ENCODE assay signal across 8 cellular contexts in genomic region chr12:56941299-56942017, GRCh38. TPM values are rescaled to one million over a fixed set of nuclear protein-coding genes. Genes with fewer than 3 reads are reported as not detected.
A peak's percentile ranks its signal among the peaks of the same experiment; 100 is the strongest.
DNase-seq lines count a peak whose midpoint lies in the region; ATAC-seq and TF ChIP-seq lines count a peak whose summit lies in the region.

No MANE protein-coding gene starts in this region.

- no peak overlapping the region for H3K4ac ChIP-seq in mesendoderm (ENCODE audit: low read depth, low read length)

- H3K36me3 Mint-ChIP-seq in HFFc6 (ENCODE audit: low read depth) = no peaks in the 10 kb centered on the region
- H3K36me3 Mint-ChIP-seq in CD4-positive, alpha-beta T cell (ENCODE audit: low read depth) = no peaks in the 10 kb centered on the region

- H3K27ac Mint-ChIP-seq in HFFc6 = peak overlapping the region; percentile 83
- no peak overlapping the region for H3K27ac Mint-ChIP-seq in CD4-positive, alpha-beta T cell

- no peak overlapping the region for H3K23ac ChIP-seq in mesendoderm (ENCODE audit: low read length)

- H3K4me1 ChIP-seq in BLaER1 (peaks cover 14% of the 10 kb centered on the region), adipocyte (ENCODE audit: control insufficient read depth, insufficient read depth, low read length) (peaks cover 11% of the 10 kb centered on the region), mesendoderm (ENCODE audit: control insufficient read depth, low read depth, low read length) (no peaks in the 10 kb centered on the region)

- no peak overlapping the region for H2BK5ac ChIP-seq in mesendoderm (ENCODE audit: low read length)

- DNase-seq in HFFc6 (peak; percentile 66), adipocyte (ENCODE audit: low read depth) (peak; percentile 67), mesendoderm (peak; percentile 5), medulla oblongata (ENCODE audit: extremely low spot score) (no peak), DMS153 (lab: John Stamatoyannopoulos, UW) (no peak)
- DNase-seq in CD4-positive, alpha-beta T cell = no peak

- H4K20me1 ChIP-seq in BLaER1 = no peaks in the 10 kb centered on the region

- CTCF ChIA-PET in CD4-positive, alpha-beta T cell (lab: Charles Lee) = no interaction called here

- H3K18ac ChIP-seq in mesendoderm (ENCODE audit: low read length) = no peak overlapping the region

- no peak for TF ChIP-seq CTCF in HFFc6 (IDR thresholded peaks at IDR 0.05)
- no peak for TF ChIP-seq CTCF in CD4-positive, alpha-beta T cell (IDR thresholded peaks at IDR 0.05)

- H3K9me3 ChIP-seq in BLaER1 (peaks cover 12% of the 10 kb centered on the region), adipocyte (ENCODE audit: control insufficient read depth, low read length) (peaks cover 5% of the 10 kb centered on the region)
- peaks cover 6% of the 10 kb centered on the region for H3K9me3 ChIP-seq in CD4-positive, alpha-beta T cell (ENCODE audit: control insufficient read depth, low read length)

- no peak overlapping the region for H2BK120ac ChIP-seq in mesendoderm (ENCODE audit: low read depth, low read length)

- H3K27me3 ChIP-seq in BLaER1 = no peaks in the 10 kb centered on the region
- peaks cover 21% of the 10 kb centered on the region for H3K27me3 ChIP-seq in adipocyte (replicated peaks; ENCODE audit: control insufficient read depth, insufficient read depth, low read length)
- H3K27me3 ChIP-seq in mesendoderm (ENCODE audit: insufficient read depth, low read length, poor library complexity) = no peaks in the 10 kb centered on the region
- H3K27me3 ChIP-seq in CD4-positive, alpha-beta T cell (ENCODE audit: control insufficient read depth, insufficient read depth, low read length) = no peaks in the 10 kb centered on the region

- no peaks in the 10 kb centered on the region for H3K9me3 Mint-ChIP-seq in HFFc6
- H3K9me3 Mint-ChIP-seq in CD4-positive, alpha-beta T cell = no peaks in the 10 kb centered on the region

- H3K79me1 ChIP-seq in mesendoderm (ENCODE audit: low read length) = no peaks in the 10 kb centered on the region

- H3K27ac ChIP-seq in BLaER1 (peak overlapping the region; percentile 60), mesendoderm (ENCODE audit: low read depth, low read length) (no peak overlapping the region)
- H3K27ac ChIP-seq in CD4-positive, alpha-beta T cell (ENCODE audit: low read depth, low read length) = no peak overlapping the region

- no peak overlapping the region for H4K5ac ChIP-seq in mesendoderm (ENCODE audit: low read length)

- no peaks in the 10 kb centered on the region for H3K36me3 ChIP-seq in BLaER1
- H3K36me3 ChIP-seq in adipocyte (ENCODE audit: control insufficient read depth, insufficient read depth, low read length, severe bottlenecking) = no peaks in the 10 kb centered on the region
- no peaks in the 10 kb centered on the region for H3K36me3 ChIP-seq in mesendoderm (ENCODE audit: control insufficient read depth, insufficient read depth, low read length)

- peaks cover 18% of the 10 kb centered on the region for H3K4me1 Mint-ChIP-seq in HFFc6 (ENCODE audit: low read depth)
- no peaks in the 10 kb centered on the region for H3K4me1 Mint-ChIP-seq in CD4-positive, alpha-beta T cell (ENCODE audit: low read depth)

- WGBS in mesendoderm (ENCODE audit: extremely low coverage, insufficient coverage, low lambda C conversion rate) = no CpG with 5 or more reads among the region's 3 CpGs

- peak overlapping the region; percentile 5 for H3K4me3 Mint-ChIP-seq in HFFc6
- no peak overlapping the region for H3K4me3 Mint-ChIP-seq in CD4-positive, alpha-beta T cell

- H3K4me2 ChIP-seq in BLaER1 (peak overlapping the region; percentile 69), mesendoderm (ENCODE audit: low read length) (no peak overlapping the region)

- no peak for ATAC-seq in GM18909 (IDR thresholded peaks at IDR 0.05; ENCODE audit: poor library complexity, unreplicated experiment)
- no peak for ATAC-seq in CD4-positive, alpha-beta T cell (ENCODE audit: poor library complexity)

- peaks cover 30% of the 10 kb centered on the region for H3K27me3 Mint-ChIP-seq in HFFc6 (ENCODE audit: insufficient read depth)
- H3K27me3 Mint-ChIP-seq in CD4-positive, alpha-beta T cell = peaks cover 10% of the 10 kb centered on the region

- POLR2A ChIA-PET in CD4-positive, alpha-beta T cell (lab: Charles Lee) = no interaction called here

- intact Hi-C loops in CD4-positive, alpha-beta T cell (cut with DNase I, micrococcal nuclease) = no loop called here

- H2BK15ac ChIP-seq in mesendoderm (replicated peaks; ENCODE audit: low read depth) = no peak overlapping the region

- no peaks in the 10 kb centered on the region for H3K79me2 ChIP-seq in mesendoderm (ENCODE audit: control insufficient read depth, insufficient read depth, low read length)

- no peak overlapping the region for H3K4me3 ChIP-seq in BLaER1
- H3K4me3 ChIP-seq in adipocyte (ENCODE audit: low read length) = no peak overlapping the region
- no peak overlapping the region for H3K4me3 ChIP-seq in mesendoderm (ENCODE audit: low read length)

- no peak overlapping the region for H3K56ac ChIP-seq in mesendoderm (ENCODE audit: low read length)

- H3K9ac ChIP-seq in BLaER1 = no peak overlapping the region
- H3K9ac ChIP-seq in adipocyte (ENCODE audit: low read length) = no peak overlapping the region
- no peak overlapping the region for H3K9ac ChIP-seq in mesendoderm (ENCODE audit: low read length)

- no peak overlapping the region for H2AK5ac ChIP-seq in mesendoderm (ENCODE audit: low read length)

- H4K8ac ChIP-seq in mesendoderm (ENCODE audit: low read depth, low read length) = no peak overlapping the region

RNA-seq across cellular contexts. Expression of gene SDR9C7, which starts 7.2 kb away (rescaled TPM):
- not detected for total RNA-seq in HFFc6 (2021; fragmentation: NEBNext Ultra II Directional; extraction: Animal tissue kit (Norgen Biotek cat#: 25700))
- not detected for polyA plus RNA-seq in mesendoderm (2013, experiment 1 of 2)
- not detected for polyA plus RNA-seq in mesendoderm (2013, experiment 2 of 2)
- total RNA-seq in CD4-positive, alpha-beta T cell = not detected

RNA-seq across cellular contexts. Expression of gene RDH16, which starts 15.9 kb away (rescaled TPM):
- not detected for total RNA-seq in HFFc6 (2021; fragmentation: NEBNext Ultra II Directional; extraction: Animal tissue kit (Norgen Biotek cat#: 25700))
- 0.03 TPM for polyA plus RNA-seq in mesendoderm (2013, experiment 1 of 2)
- 0.04 TPM for polyA plus RNA-seq in mesendoderm (2013, experiment 2 of 2)
- under 1 TPM; 0.30 to 0.34 TPM for total RNA-seq in CD4-positive, alpha-beta T cell

Comparison
In these comparisons a context has a peak if more than half of its experiments do, and no peak if none do; other contexts are left out.
1. DNase-seq: peak in HFFc6 (single experiment), adipocyte (single experiment) and mesendoderm (single experiment); none in CD4-positive, alpha-beta T cell (0 of 10), medulla oblongata (single experiment) and DMS153 (single experiment).